ENCODE assay signal across 8 cellular contexts in the genomic region with DNA sequence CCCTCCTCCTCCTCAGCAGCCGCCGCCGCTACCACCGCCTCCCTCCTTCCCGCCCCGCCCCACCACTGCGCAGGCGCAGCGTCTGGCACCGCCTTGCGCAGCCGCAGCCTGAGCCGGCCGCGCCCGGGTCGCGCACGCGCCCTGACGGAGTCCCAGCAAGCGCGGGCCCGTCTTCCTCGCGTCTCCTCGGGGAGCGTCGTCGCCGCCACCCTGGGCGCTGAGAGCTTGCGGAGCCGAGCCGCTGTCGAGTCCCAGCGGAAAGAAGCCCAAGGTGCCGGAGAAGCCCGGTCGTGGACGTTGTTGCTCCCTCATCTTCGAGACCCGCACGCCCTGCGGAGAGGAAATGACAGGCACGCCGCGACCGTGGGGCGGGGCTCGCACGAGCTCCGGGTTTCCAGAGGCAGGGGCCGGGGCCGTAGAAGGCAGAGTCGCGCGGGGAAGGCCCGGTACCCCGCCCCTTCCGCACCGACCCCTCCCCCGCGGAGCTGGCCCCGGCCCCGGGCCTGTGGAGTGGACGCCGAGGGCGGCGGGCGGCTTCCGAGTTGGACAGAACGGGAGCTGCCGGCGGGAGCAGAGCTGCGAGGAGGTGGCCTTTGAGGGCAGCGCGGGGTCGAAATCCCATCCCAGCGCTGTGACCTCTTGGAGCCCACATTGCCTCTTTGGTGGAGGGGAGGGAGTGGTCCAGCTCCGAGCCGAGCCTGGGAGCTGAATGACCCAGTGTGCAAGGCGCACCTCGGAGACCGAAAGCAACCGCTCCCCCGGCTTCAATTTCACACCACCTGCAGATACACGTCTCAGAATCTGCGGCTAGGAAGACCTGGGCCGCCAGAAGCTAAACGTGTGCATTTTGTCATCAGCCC. TPM values are rescaled to one million over a fixed set of nuclear protein-coding genes. Genes with fewer than 3 reads are reported as not detected.
DNase-seq lines count a peak whose midpoint lies in the region; ATAC-seq and TF ChIP-seq lines count a peak whose summit lies in the region.

No MANE protein-coding gene starts in this region.

- peaks cover 24% of the 10 kb centered on the region for H3K4me1 Mint-ChIP-seq in glutamatergic neuron (ENCODE audit: low read depth, unreplicated experiment)
- peaks cover 52% of the 10 kb centered on the region for H3K4me1 Mint-ChIP-seq in osteocyte (ENCODE audit: unreplicated experiment)

- peak overlapping the region; percentile 88 to 89 for H3K27ac Mint-ChIP-seq in activated naive CD4-positive, alpha-beta T cell treated with anti-CD3 and anti-CD28 coated beads, Interleukin-2, amount 50 U/mL, for 72 hours
- H3K27ac Mint-ChIP-seq in glutamatergic neuron (ENCODE audit: unreplicated experiment) (peak overlapping the region; percentile 28), osteocyte (ENCODE audit: unreplicated experiment) (peak overlapping the region; percentile 87)

- ATAC-seq in HG02642 (IDR thresholded peaks at IDR 0.05; ENCODE audit: poor library complexity, unreplicated experiment) (peak; percentile 61), SK-N-SH treated with all-trans-retinoic acid at 6 μM for 48 hours (peak; percentile 75), thoracic aorta (ENCODE audit: insufficient number of reproducible peaks, low FRiP score, low read depth) (peak; percentile 86)
- peak; percentile 70 to 72 for ATAC-seq in activated naive CD4-positive, alpha-beta T cell treated with anti-CD3 and anti-CD28 coated beads, Interleukin-2, amount 50 U/mL, for 72 hours

- peaks cover 24 to 42% of the 10 kb centered on the region in 2 donors for H3K4me1 ChIP-seq in thoracic aorta (ENCODE audit: control insufficient read depth in 1 of 2, low read depth in 2 of 2)

- no peaks in the 10 kb centered on the region for H3K27me3 ChIP-seq in thoracic aorta (replicated peaks; ENCODE audit: insufficient read depth)

- TF ChIP-seq POLR2A in GM10847 (IDR thresholded peaks at IDR 0.05; ENCODE audit: extremely low read depth, insufficient read length): peak; percentile 84

- TF ChIP-seq CTCF in glutamatergic neuron (IDR thresholded peaks at IDR 0.05; ENCODE audit: partially characterized antibody, unreplicated experiment): no peak
- TF ChIP-seq CTCF in osteocyte (IDR thresholded peaks at IDR 0.05): no peak
- TF ChIP-seq CTCF in thoracic aorta (IDR thresholded peaks at IDR 0.05): no peak

- peak overlapping the region; percentile 91 to 94 for H3K27ac ChIP-seq in thoracic aorta

- H3K36me3 Mint-ChIP-seq in activated naive CD4-positive, alpha-beta T cell treated with anti-CD3 and anti-CD28 coated beads, Interleukin-2, amount 50 U/mL, for 72 hours: peaks cover 35 to 37% of the 10 kb centered on the region in 2 donors
- no peaks in the 10 kb centered on the region for H3K36me3 Mint-ChIP-seq in glutamatergic neuron (ENCODE audit: unreplicated experiment)
- H3K36me3 Mint-ChIP-seq in osteocyte (ENCODE audit: unreplicated experiment): peaks cover 3% of the 10 kb centered on the region

- DNase-seq in NCI-H1105 treated with DMSO at 0.1 percent for 48 hours (lab: John Stamatoyannopoulos, UW): peak; percentile 86
- peak; percentile 97 to 99 for DNase-seq in activated naive CD4-positive, alpha-beta T cell treated with anti-CD3 and anti-CD28 coated beads, Interleukin-2, amount 50 U/mL, for 72 hours (ENCODE audit: low spot score in 2 of 2)
- peak; percentile 99 for DNase-seq in glutamatergic neuron
- peak; percentile 99 for DNase-seq in osteocyte (ENCODE audit: extremely low spot score, unreplicated experiment)
- DNase-seq in thoracic aorta (ENCODE audit: low spot score): peak; percentile 79

- peak overlapping the region; percentile 79 for H3K4me3 ChIP-seq in thoracic aorta

- H3K9me3 Mint-ChIP-seq in activated naive CD4-positive, alpha-beta T cell treated with anti-CD3 and anti-CD28 coated beads, Interleukin-2, amount 50 U/mL, for 72 hours: no peaks in the 10 kb centered on the region
- peaks cover 9% of the 10 kb centered on the region for H3K9me3 Mint-ChIP-seq in glutamatergic neuron (ENCODE audit: unreplicated experiment)
- H3K9me3 Mint-ChIP-seq in osteocyte (ENCODE audit: unreplicated experiment): no peaks in the 10 kb centered on the region

- no peaks in the 10 kb centered on the region for H3K9me3 ChIP-seq in thoracic aorta

- H3K36me3 ChIP-seq in thoracic aorta: no peaks in the 10 kb centered on the region

- peak overlapping the region; percentile 95 for H3K4me3 Mint-ChIP-seq in glutamatergic neuron (ENCODE audit: unreplicated experiment)
- H3K4me3 Mint-ChIP-seq in osteocyte (ENCODE audit: unreplicated experiment): peak overlapping the region; percentile 84

- H3K27me3 Mint-ChIP-seq in glutamatergic neuron (ENCODE audit: unreplicated experiment): peaks cover 8% of the 10 kb centered on the region
- no peaks in the 10 kb centered on the region for H3K27me3 Mint-ChIP-seq in osteocyte (ENCODE audit: unreplicated experiment)

TF ChIP-seq in SK-N-SH treated with all-trans-retinoic acid at 6 μM for 48 hours, 23 proteins besides CTCF, POLR2A, EP300 and RAD21:
- no peak for TF ChIP-seq ZFP30 (CRISPR knock-in tag; IDR thresholded peaks at IDR 0.05)
- TF ChIP-seq ZNF565 (CRISPR knock-in tag; conservative IDR thresholded peaks at IDR 0.05; ENCODE audit: low read depth): no peak
- no peak for TF ChIP-seq CSRNP3 (CRISPR knock-in tag; IDR thresholded peaks at IDR 0.05)
- TF ChIP-seq ISL1 (CRISPR knock-in tag; IDR thresholded peaks at IDR 0.05): no peak
- TF ChIP-seq ARNTL (CRISPR knock-in tag; IDR thresholded peaks at IDR 0.05; ENCODE audit: borderline replicate concordance, low read depth): no peak
- TF ChIP-seq ESRRG (CRISPR knock-in tag; IDR thresholded peaks at IDR 0.05): no peak

RNA-seq across cellular contexts. Expression of gene RAB35, which starts 0.5 kb away (rescaled TPM):
- 10 to 100 TPM; 38.7 to 59.6 TPM for total RNA-seq in activated naive CD4-positive, alpha-beta T cell treated with anti-CD3 and anti-CD28 coated beads, Interleukin-2, amount 50 U/mL, for 72 hours
- 57.2 TPM for total RNA-seq in glutamatergic neuron (ENCODE audit: unreplicated experiment)
- 47.1 and 55.7 TPM in 2 replicates for total RNA-seq in osteocyte
- 10 to 100 TPM; 23.2 to 30.3 TPM for total RNA-seq in thoracic aorta

Comparison
In these comparisons a context has a peak if more than half of its experiments do, and no peak if none do; other contexts are left out.
1. Peak in every context shown above with its lines: DNase-seq, ATAC-seq, H3K4me3 ChIP-seq and H3K27ac ChIP-seq.
2. H3K27ac Mint-ChIP-seq: peak in every context shown above with its lines; median percentile 88 in activated naive CD4-positive, alpha-beta T cell treated with anti-CD3 and anti-CD28 coated beads, Interleukin-2, amount 50 U/mL, for 72 hours; 87 in osteocyte; 28 in glutamatergic neuron.